16 cellular contexts compared by ENCODE assay signal in genomic region chr10:50312464-50313437, GRCh38.
A peak's percentile ranks its signal among the peaks of the same experiment; 100 is the strongest.
DNase-seq lines count a peak whose midpoint lies in the region; ATAC-seq, FAIRE-seq and TF ChIP-seq lines count a peak whose summit lies in the region.
"Had no signal": no experiment of that assay in that cellular context is flagged by ENCODE, and none has a peak within 500 bp of the region (broad histone marks: within the 10 kb centered on the region; RNA-seq: fewer than 3 reads in every experiment).

No MANE protein-coding gene starts in this region.

- peaks cover 13% of the 10 kb centered on the region; the same call in 1 of the 2 replicates for H3K9me3 Mint-ChIP-seq in HFFc6
- H3K9me3 Mint-ChIP-seq in astrocyte (ENCODE audit: unreplicated experiment) = no peaks in the 10 kb centered on the region
- H3K9me3 Mint-ChIP-seq: nephron had no signal

- H3K4me1 Mint-ChIP-seq in HFFc6 (ENCODE audit: low read depth) (peaks cover 60% of the 10 kb centered on the region), astrocyte (ENCODE audit: low read depth, unreplicated experiment) (peaks cover 11% of the 10 kb centered on the region)
- H3K4me1 Mint-ChIP-seq: nephron had no signal

- H3K36me3 ChIP-seq in astrocyte (ENCODE audit: insufficient read depth, low read length) (peaks cover 5% of the 10 kb centered on the region), H7 (replicated peaks; ENCODE audit: control insufficient read depth, insufficient read depth, low read length) (no peaks in the 10 kb centered on the region)
- H3K36me3 ChIP-seq: uterus had no signal

- TF ChIP-seq CTCF in HFFc6 (IDR thresholded peaks at IDR 0.05) (no peak), astrocyte (IDR thresholded peaks at IDR 0.05; ENCODE audit: insufficient read depth, low read depth, low read length) (no peak)

- H3K4me2 ChIP-seq in astrocyte (ENCODE audit: low read length) = peak overlapping the region; percentile 9

- H3K9ac ChIP-seq in astrocyte (ENCODE audit: low read length) = no peak overlapping the region

- H3K27me3 Mint-ChIP-seq in HFFc6 (ENCODE audit: insufficient read depth) (no peaks in the 10 kb centered on the region), astrocyte (ENCODE audit: low read depth, unreplicated experiment) (no peaks in the 10 kb centered on the region)
- H3K27me3 Mint-ChIP-seq: CD4-positive, CD25-positive, alpha-beta regulatory T cell; stimulated activated memory B cell treated with anti-CD40 and anti-IgM and Interleukin-4, amounts not matched to agents 10 μg/mL and 1 μg/mL and 100 μg/mL, for 72 hours had no signal

- peak; percentile 32 for FAIRE-seq in astrocyte (lab: Jason Lieb, UNC)
- FAIRE-seq: G401.6 had no signal

- H3K4me3 ChIP-seq in astrocyte (ENCODE audit: insufficient read depth, low read depth, low read length) = no peak overlapping the region
- no peak overlapping the region for H3K4me3 ChIP-seq in H7 (ENCODE audit: insufficient read depth, low read depth, low read length)
- H3K4me3 ChIP-seq: uterus had no signal

- H3K27ac Mint-ChIP-seq in HFFc6 (peak overlapping the region; percentile 85), astrocyte (ENCODE audit: unreplicated experiment) (no peak overlapping the region)
- H3K27ac Mint-ChIP-seq: nephron; stimulated activated memory B cell treated with anti-CD40 and anti-IgM and Interleukin-4, amounts not matched to agents 10 μg/mL and 1 μg/mL and 100 μg/mL, for 72 hours had no signal

- no peaks in the 10 kb centered on the region for H3K4me1 ChIP-seq in astrocyte (ENCODE audit: insufficient read depth, low read length)
- H3K4me1 ChIP-seq: uterus had no signal

- DNase-seq in EH (ENCODE audit: low read depth) = peak; percentile 92
- peak; percentile 91 for DNase-seq in HFFc6
- peak; percentile 31 for DNase-seq in astrocyte (ENCODE audit: low read depth)
- DNase-seq in hepatic stellate cell (ENCODE audit: low spot score) = peak; percentile 31
- DNase-seq in H7 = no peak
- DNase-seq in NCI-H2029 treated with DMSO at 0.1 percent for 48 hours (lab: John Stamatoyannopoulos, UW) = no peak
- DNase-seq: activated naive CD4-positive, alpha-beta T cell treated with anti-CD3 and anti-CD28 coated beads, Interleukin-2, amount 50 U/mL, for 16 hours; NCI-H2107; stimulated activated CD4-positive, alpha-beta T cell treated with anti-CD3 and anti-CD28 coated beads, Interleukin-4, amount 100 ng/mL, for 4 hours; uterus had no signal

- no peak overlapping the region for H3K27ac ChIP-seq in astrocyte (ENCODE audit: low read depth, low read length)
- H3K27ac ChIP-seq: uterus had no signal

- no peaks in the 10 kb centered on the region for H3K9me3 ChIP-seq in astrocyte (ENCODE audit: insufficient read depth, low read depth, low read length)
- H3K9me3 ChIP-seq: uterus had no signal

- no peaks in the 10 kb centered on the region for H4K20me1 ChIP-seq in astrocyte (ENCODE audit: insufficient read depth, low read length)

- H3K4me3 Mint-ChIP-seq in HFFc6 = peak overlapping the region; percentile 75
- no peak overlapping the region for H3K4me3 Mint-ChIP-seq in astrocyte (ENCODE audit: unreplicated experiment)
- H3K4me3 Mint-ChIP-seq: CD4-positive, CD25-positive, alpha-beta regulatory T cell; nephron; stimulated activated memory B cell treated with anti-CD40 and anti-IgM and Interleukin-4, amounts not matched to agents 10 μg/mL and 1 μg/mL and 100 μg/mL, for 72 hours had no signal

- H3K27me3 ChIP-seq in astrocyte (ENCODE audit: insufficient read depth, low read length) = no peaks in the 10 kb centered on the region
- no peaks in the 10 kb centered on the region for H3K27me3 ChIP-seq in H7 (ENCODE audit: control insufficient read depth, insufficient read depth, low read length)
- H3K27me3 ChIP-seq: uterus had no signal

- H3K36me3 Mint-ChIP-seq in HFFc6 (ENCODE audit: low read depth) (peaks cover 35% of the 10 kb centered on the region), astrocyte (ENCODE audit: low read depth, unreplicated experiment) (peaks cover 5% of the 10 kb centered on the region)

- H3K79me2 ChIP-seq in astrocyte (ENCODE audit: insufficient read depth, low read length) = no peaks in the 10 kb centered on the region

- H2AFZ ChIP-seq in astrocyte (ENCODE audit: low read depth, low read length) = no peak overlapping the region

- ATAC-seq in GM21723 (IDR thresholded peaks at IDR 0.05; ENCODE audit: unreplicated experiment) = no peak
- ATAC-seq: HCT116; stimulated activated memory B cell treated with anti-CD40 and anti-IgM and Interleukin-4, amounts not matched to agents 10 μg/mL and 1 μg/mL and 100 μg/mL, for 72 hours had no signal

Comparison
In these comparisons a context has a peak if more than half of its experiments do, and no peak if none do; other contexts are left out.
1. DNase-seq: peak in EH (single experiment), HFFc6 (single experiment), astrocyte (single experiment) and hepatic stellate cell (single experiment); none in H7 (single experiment) and NCI-H2029 treated with DMSO at 0.1 percent for 48 hours (single experiment).